8 cellular contexts compared by ENCODE assay signal in the genomic region with DNA sequence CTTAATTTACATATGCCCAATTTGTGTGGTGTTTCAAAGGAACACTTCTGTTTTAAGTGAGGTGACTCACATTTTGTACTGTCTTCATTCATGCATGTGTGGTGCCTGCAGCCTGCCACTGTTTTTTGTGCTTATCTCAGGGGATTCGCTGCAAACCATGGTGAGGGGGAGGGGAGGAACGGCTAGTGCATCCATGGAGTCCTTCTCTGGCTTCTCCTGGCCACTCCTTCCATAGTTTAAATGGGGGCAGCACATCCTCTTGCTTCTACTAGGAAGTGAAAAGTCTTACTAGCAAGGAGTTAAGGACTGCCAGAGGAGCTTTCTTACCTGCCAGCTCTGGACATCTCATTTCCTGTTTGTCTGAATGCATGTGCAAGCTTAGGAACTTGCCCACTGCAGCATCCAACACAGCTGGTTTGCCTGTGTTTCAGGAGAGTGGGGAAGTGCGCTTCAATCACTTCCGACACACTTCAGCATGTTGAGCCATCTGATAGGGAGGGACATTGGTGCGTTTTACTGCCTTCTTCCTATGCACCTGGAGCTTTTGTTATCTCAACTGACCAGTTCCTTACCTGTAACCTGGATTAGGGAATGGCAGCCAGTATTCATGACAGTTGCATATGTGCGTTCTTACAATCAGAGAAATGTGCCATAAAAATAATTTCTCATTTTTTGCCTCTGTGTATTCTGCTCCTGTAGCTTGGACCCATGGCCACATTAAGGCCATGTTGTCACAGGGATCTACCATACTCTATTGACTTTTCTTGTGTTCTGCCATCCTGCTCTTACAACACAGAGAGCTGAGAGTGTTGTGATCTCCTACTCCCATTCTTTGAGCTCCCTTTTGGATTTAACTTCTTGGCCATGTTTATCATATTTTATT.
DNase-seq lines count a peak whose midpoint lies in the region; ATAC-seq, FAIRE-seq and TF ChIP-seq lines count a peak whose summit lies in the region.

No MANE protein-coding gene starts in this region.

- ATAC-seq in GM19467 (IDR thresholded peaks at IDR 0.05; ENCODE audit: unreplicated experiment) (peak; percentile 81), HG03457 (IDR thresholded peaks at IDR 0.05; ENCODE audit: unreplicated experiment) (peak; percentile 67)

- no peaks in the 10 kb centered on the region for H3K27me3 ChIP-seq in small intestine (ENCODE audit: control insufficient read depth in 2 of 2, insufficient read depth in 2 of 2, low read length in 2 of 2)

- no peaks in the 10 kb centered on the region for H3K9me3 ChIP-seq in small intestine (ENCODE audit: control insufficient read depth, low read depth)

- peak overlapping the region; percentile 36 for H3K27ac Mint-ChIP-seq in activated naive CD8-positive, alpha-beta T cell treated with anti-CD3 and anti-CD28 coated beads for 36 hours

- peaks cover 47% of the 10 kb centered on the region for H3K4me1 Mint-ChIP-seq in activated naive CD8-positive, alpha-beta T cell treated with anti-CD3 and anti-CD28 coated beads for 36 hours

- no peak for FAIRE-seq in small intestine (lab: Jason Lieb, UNC)

- DNase-seq in GM12864 (ENCODE audit: low read depth) (peak; percentile 60), small intestine (peak; percentile 44), SHP77 (lab: John Stamatoyannopoulos, UW) (no peak), cortex of kidney (lab: John Stamatoyannopoulos, UW) (no peak)
- DNase-seq in activated naive CD8-positive, alpha-beta T cell treated with anti-CD3 and anti-CD28 coated beads for 36 hours, result no peak
- DNase-seq in activated effector memory CD4-positive, alpha-beta T cell treated with anti-CD3 and anti-CD28 coated beads, Interleukin-2, amount 50 U/mL, for 16 hours, result no peak

- TF ChIP-seq CTCF in GM12864 (IDR thresholded peaks at IDR 0.05; ENCODE audit: low read depth, low read length, missing control alignments), result no peak

- no peaks in the 10 kb centered on the region for H3K9me3 Mint-ChIP-seq in activated naive CD8-positive, alpha-beta T cell treated with anti-CD3 and anti-CD28 coated beads for 36 hours

- no peaks in the 10 kb centered on the region for H3K36me3 ChIP-seq in small intestine (ENCODE audit: control insufficient read depth in 2 of 2, insufficient read depth in 2 of 2, low read length in 2 of 2)

- H3K4me3 Mint-ChIP-seq in activated naive CD8-positive, alpha-beta T cell treated with anti-CD3 and anti-CD28 coated beads for 36 hours, result no peak overlapping the region

- H3K27me3 Mint-ChIP-seq in activated naive CD8-positive, alpha-beta T cell treated with anti-CD3 and anti-CD28 coated beads for 36 hours, result no peaks in the 10 kb centered on the region

- H3K27ac ChIP-seq in small intestine (ENCODE audit: low read depth in 1 of 2, low read length in 1 of 2), result no peak overlapping the region

- WGBS in small intestine, 3 donors, result 11 to 40% (median 31%) methylated on average over 6 of the region's 6 CpGs

- H3K4me3 ChIP-seq in GM12864 (ENCODE audit: low read depth, low read length) (no peak overlapping the region; the same call in 1 of the 2 replicates), small intestine (ENCODE audit: low read depth in 1 of 2, low read length in 2 of 2) (no peak overlapping the region)

- no peaks in the 10 kb centered on the region for H3K36me3 Mint-ChIP-seq in activated naive CD8-positive, alpha-beta T cell treated with anti-CD3 and anti-CD28 coated beads for 36 hours

- H3K4me1 ChIP-seq in small intestine (ENCODE audit: control insufficient read depth in 2 of 2, insufficient read depth in 1 of 2, low read depth in 1 of 2, low read length in 1 of 2), result peaks cover 3 to 16% of the 10 kb centered on the region in 2 donors

Comparison
In these comparisons a context has a peak if more than half of its experiments do, and no peak if none do; other contexts are left out.
1. DNase-seq: peak in GM12864 (single experiment) and small intestine (single experiment); none in activated naive CD8-positive, alpha-beta T cell treated with anti-CD3 and anti-CD28 coated beads for 36 hours (single experiment), SHP77 (0 of 2), cortex of kidney (single experiment) and activated effector memory CD4-positive, alpha-beta T cell treated with anti-CD3 and anti-CD28 coated beads, Interleukin-2, amount 50 U/mL, for 16 hours (single experiment).